ENCODE assay signal across 19 cellular contexts in genomic region chr5:160925281-160925680, GRCh38.
"Had no signal": no experiment of that assay in that cellular context is flagged by ENCODE, and none has a peak within 500 bp of the region (broad histone marks: within the 10 kb centered on the region; RNA-seq: fewer than 3 reads in every experiment).

No MANE protein-coding gene starts in this region.

- ATAC-seq: left ventricle myocardium superior; lower lobe of right lung; natural killer cell; stimulated activated naive CD8-positive, alpha-beta T cell treated with anti-CD3 and anti-CD28 coated beads, Interleukin-15, amount 100 ng/mL, for 72 hours had no signal

- H3K36me3 Mint-ChIP-seq: natural killer cell, type B pancreatic cell had no signal

- H3K9me3 Mint-ChIP-seq: natural killer cell; stimulated activated naive CD8-positive, alpha-beta T cell treated with anti-CD3 and anti-CD28 coated beads, Interleukin-15, amount 100 ng/mL, for 72 hours; type B pancreatic cell had no signal

- H3K4me3 ChIP-seq: coronary artery, lower lobe of right lung, ovary, right lobe of liver, smooth muscle cell, tibial artery had no signal

- DNase-seq: dermis blood vessel endothelial cell; left ventricle myocardium superior; lower lobe of right lung; natural killer cell; occipital lobe; ovary; right lobe of liver; stimulated activated CD4-positive, alpha-beta T cell treated with anti-CD3 and anti-CD28 coated beads, Interleukin-12 subunit alpha, Interleukin-12 subunit beta, amount 100 ng/mL, for 4 hours; stimulated activated CD4-positive, alpha-beta T cell treated with anti-CD3 and anti-CD28 coated beads, Interleukin-1b, Interleukin-23, amount 100 ng/mL, for 48 hours; stimulated activated CD4-positive, alpha-beta T cell treated with anti-CD3 and anti-CD28 coated beads, Interleukin-4, amount 100 ng/mL, for 1 hour; stimulated activated CD8-positive, alpha-beta memory T cell treated with anti-CD3 and anti-CD28 coated beads, Interleukin-4, amount 100 ng/mL, for 48 hours; stimulated activated naive CD4-positive, alpha-beta T cell; stimulated activated naive CD8-positive, alpha-beta T cell treated with anti-CD3 and anti-CD28 coated beads, Interleukin-15, amount 100 ng/mL, for 72 hours; tibial artery had no signal

- H3K27me3 ChIP-seq: ovary, right lobe of liver, tibial artery had no signal

- H3K27me3 Mint-ChIP-seq: stimulated activated naive CD8-positive, alpha-beta T cell treated with anti-CD3 and anti-CD28 coated beads, Interleukin-15, amount 100 ng/mL, for 72 hours had no signal

- H3K4me3 Mint-ChIP-seq: natural killer cell; stimulated activated naive CD8-positive, alpha-beta T cell treated with anti-CD3 and anti-CD28 coated beads, Interleukin-15, amount 100 ng/mL, for 72 hours; type B pancreatic cell had no signal

- H3K9me3 ChIP-seq: lower lobe of right lung, ovary, right lobe of liver, tibial artery had no signal

- H3K27ac Mint-ChIP-seq: natural killer cell; stimulated activated naive CD8-positive, alpha-beta T cell treated with anti-CD3 and anti-CD28 coated beads, Interleukin-15, amount 100 ng/mL, for 72 hours had no signal

- H3K4me1 ChIP-seq: right lobe of liver, tibial artery had no signal

- H3K36me3 ChIP-seq: lower lobe of right lung, ovary, right lobe of liver, tibial artery had no signal

- H3K4me1 Mint-ChIP-seq: natural killer cell; stimulated activated naive CD8-positive, alpha-beta T cell treated with anti-CD3 and anti-CD28 coated beads, Interleukin-15, amount 100 ng/mL, for 72 hours had no signal

- FAIRE-seq: frontal cortex, keratinocyte had no signal

- H3K27ac ChIP-seq: coronary artery, lower lobe of right lung, ovary, right lobe of liver, tibial artery had no signal
